In genomic region chr20:38049800-38050199, GRCh38 we compare ENCODE assay signal across 10 cellular contexts. TPM values are rescaled to one million over a fixed set of nuclear protein-coding genes. Genes with fewer than 3 reads are reported as not detected.
A peak's percentile ranks its signal among the peaks of the same experiment; 100 is the strongest.
DNase-seq lines count a peak whose midpoint lies in the region; ATAC-seq lines count a peak whose summit lies in the region.
"Had no signal": no experiment of that assay in that cellular context is flagged by ENCODE, and none has a peak within 500 bp of the region (broad histone marks: within the 10 kb centered on the region; RNA-seq: fewer than 3 reads in every experiment).

No MANE protein-coding gene starts in this region.

- no peak for ATAC-seq in natural killer cell treated with Interleukin-12 subunit alpha and Interleukin-12 subunit beta and Interleukin-15 and Interleukin-18, amount 100 ng/mL, for 72 hours

- H3K27me3 Mint-ChIP-seq in natural killer cell treated with Interleukin-12 subunit alpha and Interleukin-12 subunit beta and Interleukin-15 and Interleukin-18, amount 100 ng/mL, for 72 hours, result no peaks in the 10 kb centered on the region

- DNase-seq in ELR (ENCODE audit: low read depth), result peak; percentile 95
- DNase-seq in NCI-H2029 (lab: John Stamatoyannopoulos, UW), result peak; percentile 21
- DNase-seq in dermis blood vessel endothelial cell, result peak; percentile 78
- peak; percentile 69 for DNase-seq in non-pigmented ciliary epithelial cell (ENCODE audit: low read depth)
- DNase-seq in RPMI8226, result no peak
- DNase-seq in NCI-H345 treated with DMSO at 0.1 percent for 48 hours (lab: John Stamatoyannopoulos, UW; ENCODE audit: unreplicated experiment), result no peak
- no peak for DNase-seq in NCI-H1930 (lab: John Stamatoyannopoulos, UW)
- no peak for DNase-seq in natural killer cell treated with Interleukin-12 subunit alpha and Interleukin-12 subunit beta and Interleukin-15 and Interleukin-18, amount 100 ng/mL, for 72 hours (ENCODE audit: low spot score)
- DNase-seq: immature natural killer cell, NCI-H187 had no signal

- no peak overlapping the region for H3K4me3 Mint-ChIP-seq in natural killer cell treated with Interleukin-12 subunit alpha and Interleukin-12 subunit beta and Interleukin-15 and Interleukin-18, amount 100 ng/mL, for 72 hours
- H3K4me3 Mint-ChIP-seq: immature natural killer cell had no signal

- H3K4me1 Mint-ChIP-seq in natural killer cell treated with Interleukin-12 subunit alpha and Interleukin-12 subunit beta and Interleukin-15 and Interleukin-18, amount 100 ng/mL, for 72 hours (ENCODE audit: low read depth in 2 of 2), result peaks cover 29 to 34% of the 10 kb centered on the region in 2 donors

- peak overlapping the region in 1 of 2 donors; percentile 10 for H3K27ac Mint-ChIP-seq in natural killer cell treated with Interleukin-12 subunit alpha and Interleukin-12 subunit beta and Interleukin-15 and Interleukin-18, amount 100 ng/mL, for 72 hours

- H3K36me3 Mint-ChIP-seq in natural killer cell treated with Interleukin-12 subunit alpha and Interleukin-12 subunit beta and Interleukin-15 and Interleukin-18, amount 100 ng/mL, for 72 hours, result peaks cover 11% of the 10 kb centered on the region

- no peaks in the 10 kb centered on the region for H3K9me3 Mint-ChIP-seq in natural killer cell treated with Interleukin-12 subunit alpha and Interleukin-12 subunit beta and Interleukin-15 and Interleukin-18, amount 100 ng/mL, for 72 hours
- H3K9me3 Mint-ChIP-seq: immature natural killer cell had no signal

RNA-seq across cellular contexts. Expression of gene RPRD1B, which starts 16.3 kb away (rescaled TPM):
- 17.7 and 22.1 TPM in 2 replicates for total RNA-seq in dermis blood vessel endothelial cell
- total RNA-seq in natural killer cell treated with Interleukin-12 subunit alpha and Interleukin-12 subunit beta and Interleukin-15 and Interleukin-18, amount 100 ng/mL, for 72 hours, result 10 to 100 TPM; 46.4 to 85.4 TPM

RNA-seq across cellular contexts. Expression of gene TTI1, which starts 16.5 kb away (rescaled TPM):
- 18.5 and 22.2 TPM in 2 replicates for total RNA-seq in dermis blood vessel endothelial cell
- total RNA-seq in natural killer cell treated with Interleukin-12 subunit alpha and Interleukin-12 subunit beta and Interleukin-15 and Interleukin-18, amount 100 ng/mL, for 72 hours, result 10 to 100 TPM; 30.8 to 53.1 TPM

Comparison
In these comparisons a context has a peak if more than half of its experiments do, and no peak if none do; other contexts are left out.
1. DNase-seq: peak in ELR (single experiment), NCI-H2029 (single experiment), dermis blood vessel endothelial cell (single experiment) and non-pigmented ciliary epithelial cell (single experiment); none in RPMI8226 (single experiment), NCI-H345 treated with DMSO at 0.1 percent for 48 hours (single experiment), NCI-H1930 (0 of 2) and natural killer cell treated with Interleukin-12 subunit alpha and Interleukin-12 subunit beta and Interleukin-15 and Interleukin-18, amount 100 ng/mL, for 72 hours (single experiment).